Comparison of ENCODE assay signal across 8 cellular contexts in genomic region chr4:101345271-101345595, GRCh38. TPM values are rescaled to one million over a fixed set of nuclear protein-coding genes. Genes with fewer than 3 reads are reported as not detected.
DNase-seq lines count a peak whose midpoint lies in the region; ATAC-seq and TF ChIP-seq lines count a peak whose summit lies in the region.

No MANE protein-coding gene starts in this region.

- WGBS in mesodermal cell (ENCODE audit: insufficient coverage in 2 of 2), 2 experiments, result 48 to 56% methylated on average over 3 of the region's 3 CpGs

- TSS peak; percentile 29 for BruUV-seq in PC-9 (replicated peaks; lab: Mats Ljungman, UMichigan)

- peak overlapping the region; percentile 86 for H3K4me2 ChIP-seq in PC-9

- H3K27me3 ChIP-seq in PC-9 (ENCODE audit: insufficient read depth, low read depth) (no peaks in the 10 kb centered on the region), uterus (no peaks in the 10 kb centered on the region)

- TF ChIP-seq CTCF in GM13977 (IDR thresholded peaks at IDR 0.05; ENCODE audit: extremely low read depth, insufficient read depth, missing control alignments), result no peak
- TF ChIP-seq CTCF in PC-9 (conservative IDR thresholded peaks at IDR 0.05), result no peak
- TF ChIP-seq CTCF in cardiac fibroblast (IDR thresholded peaks at IDR 0.05; ENCODE audit: low read depth, low read length), result no peak
- no peak for TF ChIP-seq CTCF in uterus (IDR thresholded peaks at IDR 0.05)

- H3K4me1 ChIP-seq in PC-9 (replicated peaks; ENCODE audit: insufficient read depth), result peaks cover 29% of the 10 kb centered on the region
- peaks cover 8% of the 10 kb centered on the region for H3K4me1 ChIP-seq in mesodermal cell (ENCODE audit: control insufficient read depth, insufficient read depth, low read length, poor library complexity, severe bottlenecking)
- no peaks in the 10 kb centered on the region for H3K4me1 ChIP-seq in uterus

- peak; percentile 48 for DNase-seq in GM13977 (ENCODE audit: low spot score)
- DNase-seq in PC-9, result no peak
- peak; percentile 57 to 60 for DNase-seq in cardiac fibroblast (ENCODE audit: low read depth in 2 of 2)
- peak in 1 of 2 donors; percentile 14 for DNase-seq in uterus
- DNase-seq in NCI-H1694 (lab: John Stamatoyannopoulos, UW), result no peak
- DNase-seq in mesenteric fat pad (ENCODE audit: low spot score), result no peak

- ATAC-seq in HG02588 (IDR thresholded peaks at IDR 0.05; ENCODE audit: unreplicated experiment), result no peak

- CTCF ChIA-PET in PC-9 (lab: Charles Lee), result no interaction called here

- POLR2A ChIA-PET in PC-9 (lab: Charles Lee; ENCODE audit: unreplicated experiment), result no interaction called here

- H4K20me1 ChIP-seq in PC-9 (ENCODE audit: insufficient read depth), result no peaks in the 10 kb centered on the region

- H3K9me2 ChIP-seq in PC-9 (ENCODE audit: insufficient read depth), result no peaks in the 10 kb centered on the region

- H3K27ac ChIP-seq in PC-9, result no peak overlapping the region
- no peak overlapping the region for H3K27ac ChIP-seq in mesodermal cell (ENCODE audit: low read depth, low read length, severe bottlenecking)
- H3K27ac ChIP-seq in uterus, result peak overlapping the region; percentile 88 to 98

- no peak for TF ChIP-seq POLR2A in uterus (IDR thresholded peaks at IDR 0.05)

- in situ Hi-C loops in GM13977 (cut with MboI; ENCODE audit: low pct_unique_long_range_greater_than_20kb, low sequenced_read_pairs, unreplicated experiment), result no loop called here

- no peaks in the 10 kb centered on the region for H3K36me3 ChIP-seq in PC-9 (ENCODE audit: low read depth)
- H3K36me3 ChIP-seq in mesodermal cell (ENCODE audit: control insufficient read depth, insufficient read depth, low read length), result no peaks in the 10 kb centered on the region
- no peaks in the 10 kb centered on the region for H3K36me3 ChIP-seq in uterus

- peaks cover 56% of the 10 kb centered on the region for H3K79me2 ChIP-seq in PC-9 (ENCODE audit: low read depth)

- H3F3A ChIP-seq in PC-9 (ENCODE audit: insufficient read depth, low read depth), result peaks cover 5% of the 10 kb centered on the region; the same call in 1 of the 2 replicates

- no peak overlapping the region for H2AFZ ChIP-seq in PC-9

- H3K4me3 ChIP-seq in PC-9, result peak overlapping the region; percentile 92; the same call in 1 of the 2 replicates
- peak overlapping the region; percentile 83 to 84 for H3K4me3 ChIP-seq in cardiac fibroblast (replicated peaks in 1 of 2; ENCODE audit: low read depth in 2 of 2, low read length in 2 of 2)
- peak overlapping the region; percentile 92 for H3K4me3 ChIP-seq in mesodermal cell (ENCODE audit: extremely low read depth, insufficient read depth, low read length, poor library complexity, severe bottlenecking)
- peak overlapping the region; percentile 82 to 95 for H3K4me3 ChIP-seq in uterus

- intact Hi-C loops in PC-9 (cut with micrococcal nuclease; ENCODE audit: unreplicated experiment), result loop anchor here (5.0 to 10.0 kb wide), 6 partner anchors 47 to 917 kb away; no protein-coding TSS in a partner anchor
- intact Hi-C loops in uterus (cut with DNase I; ENCODE audit: low total_unique reads), result no loop called here

- no peaks in the 10 kb centered on the region for H3K9me3 ChIP-seq in PC-9 (ENCODE audit: insufficient read depth, low read depth)
- no peaks in the 10 kb centered on the region for H3K9me3 ChIP-seq in mesodermal cell (ENCODE audit: control insufficient read depth, low read length)
- H3K9me3 ChIP-seq in uterus, result no peaks in the 10 kb centered on the region

RNA-seq across cellular contexts. Expression of gene PPP3CA, which starts 2.1 kb away (rescaled TPM):
- 40.2 and 43.1 TPM in 2 replicates for total RNA-seq in PC-9 (2021)
- polyA plus RNA-seq in mesodermal cell (2013, experiment 1 of 2), result 26.9 TPM
- polyA plus RNA-seq in mesodermal cell (2013, experiment 2 of 2), result 28.0 TPM
- 10 to 100 TPM; 32.8 to 70.0 (median 39.8) TPM for total RNA-seq in uterus
- total RNA-seq in mesenteric fat pad, result 50.2 TPM

Comparison
In these comparisons a context has a peak if more than half of its experiments do, and no peak if none do; other contexts are left out.
1. DNase-seq: peak in GM13977 (single experiment) and cardiac fibroblast (2 of 2); none in PC-9 (0 of 2), NCI-H1694 (single experiment) and mesenteric fat pad (single experiment).
2. H3K27ac ChIP-seq: peak in uterus (2 of 2); none in PC-9 (single experiment) and mesodermal cell (single experiment).
3. Peak in every context shown above with its lines, with median percentiles within 50 percentile points of each other: H3K4me3 ChIP-seq.